In the genomic region with DNA sequence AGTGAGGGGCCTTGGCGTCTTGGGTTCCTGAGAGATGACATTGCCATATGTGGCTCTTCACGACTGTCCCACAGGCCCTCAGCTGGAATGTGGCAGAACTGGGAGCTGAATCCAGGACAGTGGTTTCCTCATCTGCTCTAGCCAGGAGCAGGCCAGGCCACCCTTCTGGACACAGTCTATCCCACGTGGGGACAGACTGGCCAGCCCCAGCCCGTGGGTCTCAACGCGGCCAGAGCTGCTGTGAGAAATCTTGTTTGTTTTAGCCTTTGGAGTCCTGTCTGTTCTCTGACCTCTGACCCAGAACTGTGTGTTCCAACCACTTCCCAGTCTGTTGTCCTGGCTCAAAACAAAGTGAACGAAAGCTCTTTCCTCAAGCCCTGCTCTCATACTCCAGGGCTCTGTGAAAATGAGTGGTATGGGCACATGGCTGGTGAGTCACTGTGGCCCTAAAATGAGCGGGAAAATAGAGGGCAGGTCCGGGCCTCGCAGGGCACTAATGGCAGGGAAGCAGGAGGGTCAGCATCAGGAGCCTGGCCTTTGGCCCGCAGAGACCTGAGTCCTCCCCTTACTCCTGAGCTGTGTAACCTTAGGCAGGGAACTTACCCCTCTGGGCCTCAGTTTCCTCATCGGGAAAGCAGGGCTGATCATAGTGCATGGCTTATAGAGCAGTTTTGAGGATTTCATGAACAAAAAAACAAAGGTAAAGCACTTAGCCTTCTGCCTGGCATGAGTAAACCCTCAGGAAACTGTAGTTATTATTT, we compare ENCODE assay signal across 9 cellular contexts. TPM values are rescaled to one million over a fixed set of nuclear protein-coding genes. Genes with fewer than 3 reads are reported as not detected.
DNase-seq lines count a peak whose midpoint lies in the region; ATAC-seq and TF ChIP-seq lines count a peak whose summit lies in the region.
"Had no signal": no experiment of that assay in that cellular context is flagged by ENCODE, and none has a peak within 500 bp of the region (broad histone marks: within the 10 kb centered on the region; RNA-seq: fewer than 3 reads in every experiment).

No MANE protein-coding gene starts in this region.

- peaks cover 43% of the 10 kb centered on the region for H3K4me1 Mint-ChIP-seq in stimulated activated naive CD8-positive, alpha-beta T cell treated with anti-CD3 and anti-CD28 coated beads, Interleukin-15, amount 100 ng/mL, for 72 hours

- H3K4me3 Mint-ChIP-seq in stimulated activated naive CD8-positive, alpha-beta T cell treated with anti-CD3 and anti-CD28 coated beads, Interleukin-15, amount 100 ng/mL, for 72 hours = no peak overlapping the region

- H3K9me3 ChIP-seq in mucosa of descending colon (no peaks in the 10 kb centered on the region), tibial artery (no peaks in the 10 kb centered on the region), MG63 (no peaks in the 10 kb centered on the region)

- H3K27ac Mint-ChIP-seq in stimulated activated naive CD8-positive, alpha-beta T cell treated with anti-CD3 and anti-CD28 coated beads, Interleukin-15, amount 100 ng/mL, for 72 hours = peak overlapping the region in 1 of 2 donors; percentile 23

- no peaks in the 10 kb centered on the region for H3K27me3 Mint-ChIP-seq in stimulated activated naive CD8-positive, alpha-beta T cell treated with anti-CD3 and anti-CD28 coated beads, Interleukin-15, amount 100 ng/mL, for 72 hours

- H3K4me1 ChIP-seq in mucosa of descending colon (ENCODE audit: low read depth) = no peaks in the 10 kb centered on the region
- H3K4me1 ChIP-seq in tibial artery = peaks cover 0 to 66% (median 46%) of the 10 kb centered on the region in 4 donors

- H3K27me3 ChIP-seq in tibial artery = no peaks in the 10 kb centered on the region
- no peaks in the 10 kb centered on the region for H3K27me3 ChIP-seq in MG63

- no peaks in the 10 kb centered on the region for H3K9me3 Mint-ChIP-seq in stimulated activated naive CD8-positive, alpha-beta T cell treated with anti-CD3 and anti-CD28 coated beads, Interleukin-15, amount 100 ng/mL, for 72 hours

- no peaks in the 10 kb centered on the region for H3K36me3 ChIP-seq in mucosa of descending colon (ENCODE audit: low read depth)
- no peaks in the 10 kb centered on the region for H3K36me3 ChIP-seq in tibial artery
- H3K36me3 ChIP-seq in MG63 = no peaks in the 10 kb centered on the region

- H3K4me3 ChIP-seq in mucosa of descending colon = no peak overlapping the region
- no peak overlapping the region for H3K4me3 ChIP-seq in tibial artery
- H3K4me3 ChIP-seq in MG63 = no peak overlapping the region

- H3K27ac ChIP-seq in VCaP (peak overlapping the region; percentile 67), tibial artery (peak overlapping the region; percentile 89 to 97)

- peak in 1 of 3 donors; percentile 70 for DNase-seq in mucosa of descending colon
- DNase-seq in tibial artery = peak; percentile 94 to 97
- no peak for DNase-seq in stimulated activated naive CD8-positive, alpha-beta T cell treated with anti-CD3 and anti-CD28 coated beads, Interleukin-15, amount 100 ng/mL, for 72 hours
- no peak for DNase-seq in NOMO-1 treated with dmso at 0.1 percent for 144 hours (lab: John Stamatoyannopoulos, UW; ENCODE audit: unreplicated experiment)
- no peak for DNase-seq in MG63
- DNase-seq in cortex of kidney (lab: John Stamatoyannopoulos, UW) = no peak
- DNase-seq: Karpas-422 had no signal

- no peak for TF ChIP-seq CTCF in VCaP (conservative IDR thresholded peaks at IDR 0.05)
- no peak for TF ChIP-seq CTCF in mucosa of descending colon (IDR thresholded peaks at IDR 0.05)
- TF ChIP-seq CTCF in tibial artery (IDR thresholded peaks at IDR 0.05) = no peak

- ATAC-seq in esophagus mucosa (peak; percentile 14), mucosa of descending colon (peak; percentile 49)
- no peak for ATAC-seq in stimulated activated naive CD8-positive, alpha-beta T cell treated with anti-CD3 and anti-CD28 coated beads, Interleukin-15, amount 100 ng/mL, for 72 hours

- intact Hi-C loops in mucosa of descending colon (cut with DNase I, micrococcal nuclease) (loop anchor here in 1 of 2 donors (5.0 kb wide), 1 partner anchor 480 kb away; no protein-coding TSS in a partner anchor), tibial artery (cut with DNase I; ENCODE audit: low total_unique reads) (loop anchor here (10.0 kb wide), 1 partner anchor 747 kb away; no protein-coding TSS in a partner anchor)

RNA-seq across cellular contexts. Expression of gene GLRX, which starts 34.8 kb away (rescaled TPM):
- total RNA-seq in esophagus mucosa = 3.2 TPM
- total RNA-seq in mucosa of descending colon = 10 to 100 TPM; 40.6 to 90.5 (median 65.5) TPM
- 87.3 and 120 TPM in 2 replicates for total RNA-seq in MG63 (2014; rRNA removed; shearing (Covaris generic); ENCODE audit: low replicate concordance)

Comparison
In these comparisons a context has a peak if more than half of its experiments do, and no peak if none do; other contexts are left out.
1. DNase-seq: peak in tibial artery (2 of 2); none in stimulated activated naive CD8-positive, alpha-beta T cell treated with anti-CD3 and anti-CD28 coated beads, Interleukin-15, amount 100 ng/mL, for 72 hours (0 of 2), NOMO-1 treated with dmso at 0.1 percent for 144 hours (single experiment), MG63 (single experiment) and cortex of kidney (single experiment).